ENCODE assay signal across 8 cellular contexts in the genomic region with DNA sequence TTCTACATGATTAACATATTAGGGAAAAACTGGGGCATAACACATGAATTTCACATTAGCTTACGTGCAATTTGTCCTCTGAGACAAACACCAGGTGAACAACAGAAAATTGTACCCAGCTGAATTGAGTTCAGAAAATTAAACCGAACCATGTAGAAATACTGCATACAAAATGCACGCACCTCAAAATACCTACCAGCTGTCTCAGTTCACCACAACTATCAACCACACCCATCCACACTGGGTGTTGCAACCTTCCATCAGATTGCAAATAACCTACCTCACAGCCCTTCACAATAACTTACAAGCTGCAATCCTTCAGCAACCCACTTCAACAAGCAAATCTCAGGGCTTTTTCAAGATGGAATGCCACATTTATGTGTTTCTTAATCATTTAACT. TPM values are rescaled to one million over a fixed set of nuclear protein-coding genes. Genes with fewer than 3 reads are reported as not detected.
DNase-seq lines count a peak whose midpoint lies in the region; ATAC-seq and TF ChIP-seq lines count a peak whose summit lies in the region.

No MANE protein-coding gene starts in this region.

- H3K36me3 ChIP-seq in thymus (ENCODE audit: control insufficient read depth, insufficient read depth) (no peaks in the 10 kb centered on the region), gastroesophageal sphincter (peaks cover 0 to 39% of the 10 kb centered on the region in 2 donors)

- peaks cover 9% of the 10 kb centered on the region for H3K9me3 Mint-ChIP-seq in progenitor cell of endocrine pancreas (ENCODE audit: low read depth)

- TF ChIP-seq POLR2A in gastroesophageal sphincter (IDR thresholded peaks at IDR 0.05) = no peak

- ATAC-seq in gastroesophageal sphincter = no peak
- ATAC-seq in HG03039 (IDR thresholded peaks at IDR 0.05; ENCODE audit: unreplicated experiment) = no peak

- H3K36me3 Mint-ChIP-seq in progenitor cell of endocrine pancreas (ENCODE audit: insufficient read depth) = peaks cover 36% of the 10 kb centered on the region

- no peak overlapping the region for H3K27ac Mint-ChIP-seq in progenitor cell of endocrine pancreas

- H3K4me1 ChIP-seq in thymus (ENCODE audit: control insufficient read depth, insufficient read depth, low read length) = no peaks in the 10 kb centered on the region
- H3K4me1 ChIP-seq in gastroesophageal sphincter = no peaks in the 10 kb centered on the region

- H3K4me3 ChIP-seq in fibroblast of the aortic adventitia (ENCODE audit: low read depth, low read length) (no peak overlapping the region), thymus (ENCODE audit: low read length) (no peak overlapping the region), gastroesophageal sphincter (no peak overlapping the region)

- H3K4me1 Mint-ChIP-seq in progenitor cell of endocrine pancreas (ENCODE audit: low read depth) = no peaks in the 10 kb centered on the region

- no peaks in the 10 kb centered on the region for H3K27me3 Mint-ChIP-seq in progenitor cell of endocrine pancreas

- TF ChIP-seq CTCF in fibroblast of the aortic adventitia (IDR thresholded peaks at IDR 0.05; ENCODE audit: insufficient read depth, low read length) (no peak), progenitor cell of endocrine pancreas (IDR thresholded peaks at IDR 0.05; ENCODE audit: unreplicated experiment) (no peak), gastroesophageal sphincter (IDR thresholded peaks at IDR 0.05) (no peak)

- DNase-seq in activated gamma-delta T cell treated with Interleukin-2 at 50 U/mL for 16 hours (peak; percentile 50), activated gamma-delta T cell (lab: John Stamatoyannopoulos, UW) (no peak), fibroblast of the aortic adventitia (ENCODE audit: low read depth) (peak; percentile 18), progenitor cell of endocrine pancreas (ENCODE audit: low spot score, unreplicated experiment) (no peak)
- peak; percentile 26 for DNase-seq in activated CD4-positive, alpha-beta T cell treated with anti-CD3 and anti-CD28 coated beads, Interleukin-2, amount 50 U/mL, for 4 hours

- WGBS in thymus = 60% methylated on average over 3 of the region's 3 CpGs
- WGBS in gastroesophageal sphincter (ENCODE audit: low coverage in 1 of 2), 2 donors = 96 to 97% methylated on average over 3 of the region's 3 CpGs

- no peak overlapping the region for H3K4me3 Mint-ChIP-seq in progenitor cell of endocrine pancreas (ENCODE audit: low read depth)

- TF ChIP-seq EP300 in gastroesophageal sphincter (IDR thresholded peaks at IDR 0.05) = no peak

- H3K9me3 ChIP-seq in thymus (ENCODE audit: control insufficient read depth) = no peaks in the 10 kb centered on the region
- H3K9me3 ChIP-seq in gastroesophageal sphincter = peaks cover 0 to 4% (median 0%) of the 10 kb centered on the region in 3 donors

- H3K27me3 ChIP-seq in thymus (ENCODE audit: control insufficient read depth, insufficient read depth) = no peaks in the 10 kb centered on the region
- H3K27me3 ChIP-seq in gastroesophageal sphincter = no peaks in the 10 kb centered on the region

- H3K27ac ChIP-seq in thymus (ENCODE audit: low read depth) = peak overlapping the region; percentile 64
- no peak overlapping the region for H3K27ac ChIP-seq in gastroesophageal sphincter

RNA-seq across cellular contexts. Expression of a gene that starts 55.9 kb away (rescaled TPM):
- 42.8 and 49.6 TPM in 2 replicates for total RNA-seq in fibroblast of the aortic adventitia (ENCODE audit: low replicate concordance)
- polyA plus RNA-seq in thymus = 68.5 TPM
- 39.3 and 43.4 TPM in 2 replicates for total RNA-seq in progenitor cell of endocrine pancreas
- total RNA-seq in gastroesophageal sphincter = 10 to 100 TPM; 40.3 to 55.7 (median 46.0) TPM

RNA-seq across cellular contexts. Expression of a gene that starts 56.0 kb away (rescaled TPM):
- total RNA-seq in fibroblast of the aortic adventitia (ENCODE audit: low replicate concordance) (15.0 and 22.6 TPM in 2 replicates), progenitor cell of endocrine pancreas (45.2 TPM in 2 replicates), gastroesophageal sphincter (10 to 100 TPM; 35.1 to 64.9 (median 42.3) TPM)
- 114 TPM for polyA plus RNA-seq in thymus

Comparison
In these comparisons a context has a peak if more than half of its experiments do, and no peak if none do; other contexts are left out.
1. DNase-seq: peak in activated gamma-delta T cell treated with Interleukin-2 at 50 U/mL for 16 hours (single experiment), activated CD4-positive, alpha-beta T cell treated with anti-CD3 and anti-CD28 coated beads, Interleukin-2, amount 50 U/mL, for 4 hours (2 of 2) and fibroblast of the aortic adventitia (single experiment); none in activated gamma-delta T cell (single experiment) and progenitor cell of endocrine pancreas (single experiment).